Comparison of ENCODE assay signal across 12 cellular contexts in genomic region chr2:174602741-174603140, GRCh38. TPM values are rescaled to one million over a fixed set of nuclear protein-coding genes. Genes with fewer than 3 reads are reported as not detected.
A peak's percentile ranks its signal among the peaks of the same experiment; 100 is the strongest.
DNase-seq lines count a peak whose midpoint lies in the region; ATAC-seq and TF ChIP-seq lines count a peak whose summit lies in the region.
"Had no signal": no experiment of that assay in that cellular context is flagged by ENCODE, and none has a peak within 500 bp of the region (broad histone marks: within the 10 kb centered on the region; RNA-seq: fewer than 3 reads in every experiment).

No MANE protein-coding gene starts in this region.

- H3K36me3 Mint-ChIP-seq in activated CD4-positive, alpha-beta T cell treated with anti-CD3 and anti-CD28 coated beads, Interleukin-2, amount 10 ng/mL, durations not matched to agents 7 days and 5 days (ENCODE audit: low read depth): peaks cover 61% of the 10 kb centered on the region
- peaks cover 32% of the 10 kb centered on the region for H3K36me3 Mint-ChIP-seq in stimulated activated effector memory CD8-positive, alpha-beta T cell treated with anti-CD3 and anti-CD28 coated beads, Interleukin-12 subunit alpha, Interleukin-12 subunit beta, amount 100 ng/mL, for 72 hours

- H3K9me3 ChIP-seq in SK-N-MC (ENCODE audit: low read depth, low read length): no peaks in the 10 kb centered on the region
- H3K9me3 ChIP-seq: colonic mucosa had no signal

- H3K27ac ChIP-seq in SK-N-MC (peak overlapping the region; percentile 27; the same call in 1 of the 2 replicates), dorsolateral prefrontal cortex (peak overlapping the region in 52 of 59 donors; percentile 2 to 86 (median 70))
- H3K27ac ChIP-seq: colonic mucosa, hepatocyte, PC-9 had no signal

- POLR2A ChIA-PET in activated CD4-positive, alpha-beta T cell treated with anti-CD3 and anti-CD28 coated beads, Interleukin-2, amount 10 ng/mL, durations not matched to agents 7 days and 5 days (lab: Charles Lee): interaction anchor here (0.6 kb wide), 1 partner anchor 8 kb away, joined by 4 read pairs; no protein-coding TSS in a partner anchor

- no peak for TF ChIP-seq CTCF in dorsolateral prefrontal cortex (IDR thresholded peaks at IDR 0.05 in 54 of 56, conservative IDR thresholded peaks at IDR 0.05 in 2 of 56; ENCODE audit: low read depth in 1 of 56, partially characterized antibody in 56 of 56)

- no peak overlapping the region for H3K9ac ChIP-seq in SK-N-MC (ENCODE audit: insufficient read length)

- H3K4me1 Mint-ChIP-seq in activated CD4-positive, alpha-beta T cell treated with anti-CD3 and anti-CD28 coated beads, Interleukin-2, amount 10 ng/mL, durations not matched to agents 7 days and 5 days: peaks cover 86% of the 10 kb centered on the region
- H3K4me1 Mint-ChIP-seq in stimulated activated effector memory CD8-positive, alpha-beta T cell treated with anti-CD3 and anti-CD28 coated beads, Interleukin-12 subunit alpha, Interleukin-12 subunit beta, amount 100 ng/mL, for 72 hours: peaks cover 83% of the 10 kb centered on the region

- no peaks in the 10 kb centered on the region for H3K27me3 Mint-ChIP-seq in activated CD4-positive, alpha-beta T cell treated with anti-CD3 and anti-CD28 coated beads, Interleukin-2, amount 10 ng/mL, durations not matched to agents 7 days and 5 days

- DNase-seq in activated CD4-positive, alpha-beta T cell treated with anti-CD3 and anti-CD28 coated beads, Interleukin-2, amount 10 ng/mL, durations not matched to agents 7 days and 5 days: no peak
- DNase-seq in activated CD4-positive, alpha-beta T cell treated with anti-CD3 and anti-CD28 coated beads, Interleukin-2, amount 50 U/mL, for 4 hours: no peak
- DNase-seq in SK-N-MC (ENCODE audit: low read depth, low spot score) (no peak), dorsolateral prefrontal cortex (no peak), DMS153 treated with DMSO at 0.1 percent for 48 hours (lab: John Stamatoyannopoulos, UW; ENCODE audit: unreplicated experiment) (no peak)
- DNase-seq in stimulated activated effector memory CD8-positive, alpha-beta T cell treated with anti-CD3 and anti-CD28 coated beads, Interleukin-12 subunit alpha, Interleukin-12 subunit beta, amount 100 ng/mL, for 72 hours (ENCODE audit: low spot score in 2 of 2): peak in 1 of 2 donors; percentile 44
- no peak for DNase-seq in stimulated activated naive CD4-positive, alpha-beta T cell treated with Interleukin-2 at 50 U/mL for 16 hours (lab: John Stamatoyannopoulos, UW)
- DNase-seq: H7, PC-9 had no signal

- peak overlapping the region; percentile 31 for H3K27ac Mint-ChIP-seq in activated CD4-positive, alpha-beta T cell treated with anti-CD3 and anti-CD28 coated beads, Interleukin-2, amount 10 ng/mL, durations not matched to agents 7 days and 5 days
- peak overlapping the region; percentile 78 for H3K27ac Mint-ChIP-seq in stimulated activated effector memory CD8-positive, alpha-beta T cell treated with anti-CD3 and anti-CD28 coated beads, Interleukin-12 subunit alpha, Interleukin-12 subunit beta, amount 100 ng/mL, for 72 hours

- H3K36me3 ChIP-seq in SK-N-MC (ENCODE audit: insufficient read depth, low read length): no peaks in the 10 kb centered on the region
- H3K36me3 ChIP-seq: colonic mucosa had no signal

- no peak overlapping the region for H3K4me3 Mint-ChIP-seq in activated CD4-positive, alpha-beta T cell treated with anti-CD3 and anti-CD28 coated beads, Interleukin-2, amount 10 ng/mL, durations not matched to agents 7 days and 5 days
- no peak overlapping the region for H3K4me3 Mint-ChIP-seq in stimulated activated effector memory CD8-positive, alpha-beta T cell treated with anti-CD3 and anti-CD28 coated beads, Interleukin-12 subunit alpha, Interleukin-12 subunit beta, amount 100 ng/mL, for 72 hours

- no peak for ATAC-seq in stimulated activated effector memory CD8-positive, alpha-beta T cell treated with anti-CD3 and anti-CD28 coated beads, Interleukin-12 subunit alpha, Interleukin-12 subunit beta, amount 100 ng/mL, for 72 hours
- ATAC-seq in GM21825 (IDR thresholded peaks at IDR 0.05; ENCODE audit: unreplicated experiment): no peak

- H3K27me3 ChIP-seq in dorsolateral prefrontal cortex: no peaks in the 10 kb centered on the region
- H3K27me3 ChIP-seq: colonic mucosa, hepatocyte had no signal

- CTCF ChIA-PET in activated CD4-positive, alpha-beta T cell treated with anti-CD3 and anti-CD28 coated beads, Interleukin-2, amount 10 ng/mL, durations not matched to agents 7 days and 5 days (lab: Charles Lee): interaction anchor here (0.7 to 10.9 kb wide), 10 partner anchors 9 to 140 kb away, joined by 3 to 91 read pairs (median 3); no protein-coding TSS in a partner anchor

- no peak overlapping the region for H3K4me3 ChIP-seq in SK-N-MC
- H3K4me3 ChIP-seq in dorsolateral prefrontal cortex: no peak overlapping the region
- H3K4me3 ChIP-seq: colonic mucosa, hepatocyte, PC-9 had no signal

- intact Hi-C loops in dorsolateral prefrontal cortex (cut with DNase I): loop anchor here (2.0 to 10.0 kb wide), 3 partner anchors 22 to 138 kb away; partner anchors contain the start of gene GPR155 (in 1 of the 2)

- H3K9me3 Mint-ChIP-seq in activated CD4-positive, alpha-beta T cell treated with anti-CD3 and anti-CD28 coated beads, Interleukin-2, amount 10 ng/mL, durations not matched to agents 7 days and 5 days: no peaks in the 10 kb centered on the region
- peaks cover 2% of the 10 kb centered on the region for H3K9me3 Mint-ChIP-seq in stimulated activated effector memory CD8-positive, alpha-beta T cell treated with anti-CD3 and anti-CD28 coated beads, Interleukin-12 subunit alpha, Interleukin-12 subunit beta, amount 100 ng/mL, for 72 hours

RNA-seq across cellular contexts. Expression of gene WIPF1, which starts 5.1 kb away (rescaled TPM):
- 100 to 1,000 TPM; 378 to 423 TPM for total RNA-seq in activated CD4-positive, alpha-beta T cell treated with anti-CD3 and anti-CD28 coated beads, Interleukin-2, amount 10 ng/mL, durations not matched to agents 7 days and 5 days
- 100 to 1,000 TPM in 1 of 120 experiments, 10 to 100 TPM in 119; 15.8 to 100 (median 34.0) TPM for total RNA-seq in dorsolateral prefrontal cortex
